8 cellular contexts compared by ENCODE assay signal in genomic region chr14:73741386-73741875, GRCh38. TPM values are rescaled to one million over a fixed set of nuclear protein-coding genes. Genes with fewer than 3 reads are reported as not detected.
DNase-seq lines count a peak whose midpoint lies in the region; ATAC-seq and TF ChIP-seq lines count a peak whose summit lies in the region.

No MANE protein-coding gene starts in this region.

- TF ChIP-seq EP300 in suprapubic skin (IDR thresholded peaks at IDR 0.05): no peak

- DNase-seq in NCI-H226: peak; percentile 93
- DNase-seq in activated T-cell treated with anti-CD3 and anti-CD28 coated beads, Interleukin-2, amount 50 U/mL, for 1 hour: peak; percentile 71
- peak in 7 of 9 donors; percentile 54 to 75 (median 57) for DNase-seq in naive thymus-derived CD4-positive, alpha-beta T cell
- peak in 1 of 2 donors; percentile 84 for DNase-seq in suprapubic skin (ENCODE audit: low spot score in 2 of 2)
- DNase-seq in SW 1271 (lab: John Stamatoyannopoulos, UW): no peak
- DNase-seq in NCI-H2196 treated with DMSO at 0.1 percent for 48 hours (lab: John Stamatoyannopoulos, UW; ENCODE audit: unreplicated experiment): no peak

- POLR2A ChIA-PET in naive thymus-derived CD4-positive, alpha-beta T cell (lab: Charles Lee): interaction anchor here (0.7 to 12.6 kb wide), 11 partner anchors 10 to 285 kb away, joined by 3 to 267 read pairs (median 4); partner anchors contain the start of genes PNMA1 and RIOX1

- H3K4me3 ChIP-seq in naive thymus-derived CD4-positive, alpha-beta T cell (ENCODE audit: low read length): peak overlapping the region; percentile 52
- peak overlapping the region; percentile 23 for H3K4me3 ChIP-seq in suprapubic skin

- no peaks in the 10 kb centered on the region for H3K9me3 ChIP-seq in naive thymus-derived CD4-positive, alpha-beta T cell (ENCODE audit: control insufficient read depth in 2 of 3, low read length in 3 of 3)
- H3K9me3 ChIP-seq in suprapubic skin: no peaks in the 10 kb centered on the region

- peak overlapping the region; percentile 66 to 95 (median 88) for H3K4me3 Mint-ChIP-seq in naive thymus-derived CD4-positive, alpha-beta T cell

- no peaks in the 10 kb centered on the region for H3K27me3 ChIP-seq in naive thymus-derived CD4-positive, alpha-beta T cell (ENCODE audit: control insufficient read depth in 2 of 2, insufficient read depth in 2 of 2, low read length in 2 of 2)
- H3K27me3 ChIP-seq in suprapubic skin: no peaks in the 10 kb centered on the region

- H3K36me3 ChIP-seq in naive thymus-derived CD4-positive, alpha-beta T cell (ENCODE audit: control insufficient read depth in 2 of 3, insufficient read depth in 3 of 3, low read length in 3 of 3): peaks cover 0 to 35% (median 10%) of the 10 kb centered on the region in 3 experiments
- peaks cover 32% of the 10 kb centered on the region for H3K36me3 ChIP-seq in suprapubic skin

- no peaks in the 10 kb centered on the region for H3K9me3 Mint-ChIP-seq in naive thymus-derived CD4-positive, alpha-beta T cell

- H3K4me1 ChIP-seq in naive thymus-derived CD4-positive, alpha-beta T cell (ENCODE audit: control insufficient read depth in 2 of 2, insufficient read depth in 2 of 2, low read length in 2 of 2): peaks cover 65 to 69% of the 10 kb centered on the region in 2 donors
- peaks cover 83% of the 10 kb centered on the region for H3K4me1 ChIP-seq in suprapubic skin

- 0% methylated on average over 12 of the region's 12 CpGs for WGBS in suprapubic skin

- intact Hi-C loops in naive thymus-derived CD4-positive, alpha-beta T cell (cut with micrococcal nuclease): loop anchor here (1.0 to 5.0 kb wide), 4 partner anchors 13 to 86 kb away; a partner anchor contains a TSS

- CTCF ChIA-PET in naive thymus-derived CD4-positive, alpha-beta T cell (lab: Charles Lee): interaction anchor here (0.7 to 6.9 kb wide), 8 partner anchors 8 to 233 kb away, joined by 3 to 56 read pairs (median 4); a partner anchor contains a TSS

- ATAC-seq in GM18907 (IDR thresholded peaks at IDR 0.05; ENCODE audit: unreplicated experiment): peak; percentile 42
- ATAC-seq in esophagus mucosa: peak; percentile 71
- peak; percentile 78 for ATAC-seq in naive thymus-derived CD4-positive, alpha-beta T cell

- no peaks in the 10 kb centered on the region for H3K27me3 Mint-ChIP-seq in naive thymus-derived CD4-positive, alpha-beta T cell

- peak overlapping the region; percentile 72 for H3K27ac ChIP-seq in naive thymus-derived CD4-positive, alpha-beta T cell (ENCODE audit: low read depth, low read length)
- peak overlapping the region; percentile 85 for H3K27ac ChIP-seq in suprapubic skin

- H3K36me3 Mint-ChIP-seq in naive thymus-derived CD4-positive, alpha-beta T cell: peaks cover 0 to 12% (median 8%) of the 10 kb centered on the region in 5 donors

- H3K27ac Mint-ChIP-seq in naive thymus-derived CD4-positive, alpha-beta T cell: peak overlapping the region; percentile 77 to 99 (median 93)

- TF ChIP-seq POLR2A in suprapubic skin (IDR thresholded peaks at IDR 0.05): no peak

- no peak for TF ChIP-seq CTCF in suprapubic skin (IDR thresholded peaks at IDR 0.05)

- H3K4me1 Mint-ChIP-seq in naive thymus-derived CD4-positive, alpha-beta T cell: peaks cover 43 to 71% (median 67%) of the 10 kb centered on the region in 7 donors

RNA-seq across cellular contexts. Expression of gene PNMA1, which starts 27.2 kb away (rescaled TPM):
- total RNA-seq in esophagus mucosa: 11.6 TPM
- total RNA-seq in naive thymus-derived CD4-positive, alpha-beta T cell: 10 to 100 TPM; 21.6 to 40.4 (median 37.1) TPM
- polyA plus RNA-seq in naive thymus-derived CD4-positive, alpha-beta T cell: 10 to 100 TPM; 43.5 to 44.0 TPM
- total RNA-seq in suprapubic skin: 1 to 10 TPM; 5.2 to 9.8 (median 6.4) TPM

Comparison
In these comparisons a context has a peak if more than half of its experiments do, and no peak if none do; other contexts are left out.
1. DNase-seq: peak in NCI-H226 (single experiment), activated T-cell treated with anti-CD3 and anti-CD28 coated beads, Interleukin-2, amount 50 U/mL, for 1 hour (single experiment) and naive thymus-derived CD4-positive, alpha-beta T cell (7 of 9); none in SW 1271 (0 of 2) and NCI-H2196 treated with DMSO at 0.1 percent for 48 hours (single experiment).
2. Peak in every context shown above with its lines, with median percentiles within 50 percentile points of each other: ATAC-seq.